In the genomic region with DNA sequence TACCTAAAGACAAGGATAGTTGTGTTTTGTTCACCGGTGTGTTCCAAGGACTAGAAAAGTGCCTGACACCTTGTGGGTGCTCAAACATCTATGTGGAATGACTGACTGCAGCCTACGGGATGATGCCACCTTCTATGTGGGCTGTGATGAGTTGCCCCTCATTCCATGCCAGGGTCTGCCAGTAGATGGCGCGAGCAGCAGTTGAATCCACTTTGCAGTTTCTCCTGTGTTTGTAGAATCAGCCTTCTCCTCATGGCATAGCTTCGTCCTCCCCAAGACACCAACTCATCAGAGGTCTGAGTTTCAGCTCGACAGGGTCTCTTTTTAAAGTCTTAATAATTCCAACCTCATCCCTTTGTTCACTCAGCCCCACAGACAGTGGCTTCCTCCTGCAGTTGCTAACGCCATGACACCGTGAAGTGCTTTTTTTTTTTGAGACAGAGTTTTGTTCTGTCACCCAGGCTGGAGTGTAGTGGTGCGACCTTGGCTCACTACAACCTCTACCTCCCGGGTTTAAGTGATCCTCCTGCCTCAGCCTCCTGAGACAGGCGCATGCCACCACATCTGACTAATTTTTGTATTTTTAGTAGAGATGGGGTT, we compare ENCODE assay signal across 8 cellular contexts.
A peak's percentile ranks its signal among the peaks of the same experiment; 100 is the strongest.
DNase-seq lines count a peak whose midpoint lies in the region; ATAC-seq and TF ChIP-seq lines count a peak whose summit lies in the region.

No MANE protein-coding gene starts in this region.

- DNase-seq in GF-D8 (lab: John Stamatoyannopoulos, UW) (peak; percentile 1), NCI-H748 treated with DMSO at 0.1 percent for 48 hours (lab: John Stamatoyannopoulos, UW) (peak; percentile 4), fibroblast of the aortic adventitia (ENCODE audit: low read depth) (peak; percentile 35), osteocyte (ENCODE audit: extremely low spot score, unreplicated experiment) (no peak), cortex of kidney (lab: John Stamatoyannopoulos, UW) (no peak)
- peak; percentile 79 for DNase-seq in activated CD8-positive, alpha-beta memory T cell treated with anti-CD3 and anti-CD28 coated beads, Interleukin-2, amount 50 U/mL, for 48 hours

- ATAC-seq in HG02798 (IDR thresholded peaks at IDR 0.05; ENCODE audit: poor library complexity, unreplicated experiment) (peak; percentile 65), GM21526 (IDR thresholded peaks at IDR 0.05; ENCODE audit: low FRiP score, unreplicated experiment) (no peak)

- no peak overlapping the region for H3K4me3 Mint-ChIP-seq in osteocyte (ENCODE audit: unreplicated experiment)

- H3K27ac Mint-ChIP-seq in osteocyte (ENCODE audit: unreplicated experiment) = no peak overlapping the region

- H3K4me3 ChIP-seq in fibroblast of the aortic adventitia (ENCODE audit: low read depth, low read length) = no peak overlapping the region

- no peaks in the 10 kb centered on the region for H3K4me1 Mint-ChIP-seq in osteocyte (ENCODE audit: unreplicated experiment)

- H3K9me3 Mint-ChIP-seq in osteocyte (ENCODE audit: unreplicated experiment) = no peaks in the 10 kb centered on the region

- H3K27me3 Mint-ChIP-seq in osteocyte (ENCODE audit: unreplicated experiment) = peaks cover 23% of the 10 kb centered on the region

- TF ChIP-seq CTCF in fibroblast of the aortic adventitia (IDR thresholded peaks at IDR 0.05; ENCODE audit: insufficient read depth, low read length) = peak; percentile 71
- peak; percentile 52 for TF ChIP-seq CTCF in osteocyte (IDR thresholded peaks at IDR 0.05)

- H3K36me3 Mint-ChIP-seq in osteocyte (ENCODE audit: unreplicated experiment) = no peaks in the 10 kb centered on the region

Comparison
In these comparisons a context has a peak if more than half of its experiments do, and no peak if none do; other contexts are left out.
1. DNase-seq: peak in GF-D8 (single experiment), NCI-H748 treated with DMSO at 0.1 percent for 48 hours (single experiment), activated CD8-positive, alpha-beta memory T cell treated with anti-CD3 and anti-CD28 coated beads, Interleukin-2, amount 50 U/mL, for 48 hours (single experiment) and fibroblast of the aortic adventitia (single experiment); none in osteocyte (single experiment) and cortex of kidney (single experiment).